8 cellular contexts compared by ENCODE assay signal in the genomic region with DNA sequence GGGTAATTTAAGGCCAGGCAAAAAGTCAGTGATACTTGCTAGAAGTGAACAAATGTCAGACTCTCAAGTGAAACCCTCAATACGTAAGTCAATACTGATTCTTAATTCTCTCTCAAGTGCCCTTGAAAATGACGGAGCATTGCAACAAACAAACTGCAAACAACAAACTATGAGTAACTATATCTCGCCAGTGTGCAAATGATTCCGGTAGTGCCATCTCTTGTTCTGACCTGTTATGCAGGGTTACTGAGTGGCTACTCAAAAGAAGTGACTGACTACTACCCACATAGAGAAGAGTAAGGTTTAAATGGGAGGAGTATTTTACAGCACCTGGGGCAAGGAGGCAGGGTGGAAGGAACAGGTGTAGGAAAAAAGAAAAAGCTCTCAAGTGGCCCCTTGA. TPM values are rescaled to one million over a fixed set of nuclear protein-coding genes. Genes with fewer than 3 reads are reported as not detected.
DNase-seq lines count a peak whose midpoint lies in the region; ATAC-seq, FAIRE-seq and TF ChIP-seq lines count a peak whose summit lies in the region.

No MANE protein-coding gene starts in this region.

- H3K27ac ChIP-seq in keratinocyte (ENCODE audit: control insufficient read depth, insufficient read depth, low read length) = peak overlapping the region; percentile 96
- H3K27ac ChIP-seq in thyroid gland = peak overlapping the region; percentile 5 to 98 (median 98)

- H3K79me2 ChIP-seq in keratinocyte (ENCODE audit: control insufficient read depth, insufficient read depth, low read length) = peaks cover 30% of the 10 kb centered on the region

- peaks cover 68% of the 10 kb centered on the region for H3K4me1 Mint-ChIP-seq in activated T-cell treated with anti-CD3 and anti-CD28 coated beads, Interleukin-2, amount 50 U/mL, for 24 hours (ENCODE audit: low read depth)
- H3K4me1 Mint-ChIP-seq in activated CD4-positive, alpha-beta memory T cell treated with anti-CD3 and anti-CD28 coated beads, Interleukin-2, amount 10 ng/mL, durations not matched to agents 7 days and 5 days = peaks cover 49% of the 10 kb centered on the region

- no peaks in the 10 kb centered on the region for H3K9me1 ChIP-seq in keratinocyte (ENCODE audit: control insufficient read depth, extremely low read depth, insufficient read depth, low read length)

- H3K27me3 ChIP-seq in keratinocyte (ENCODE audit: control insufficient read depth, extremely low read depth, insufficient read depth, low read length) (no peaks in the 10 kb centered on the region), thyroid gland (no peaks in the 10 kb centered on the region)

- no peak for TF ChIP-seq CTCF in keratinocyte (optimal IDR thresholded peaks at IDR 0.05 in 1 of 3, IDR thresholded peaks at IDR 0.05 in 1 of 3, conservative IDR thresholded peaks at IDR 0.05 in 1 of 3; ENCODE audit: extremely low read depth in 1 of 3, insufficient read depth in 2 of 3, low read length in 3 of 3)
- TF ChIP-seq CTCF in thyroid gland (IDR thresholded peaks at IDR 0.05) = no peak

- POLR2A ChIA-PET in activated CD4-positive, alpha-beta memory T cell treated with anti-CD3 and anti-CD28 coated beads, Interleukin-2, amount 10 ng/mL, durations not matched to agents 7 days and 5 days (lab: Charles Lee) = no interaction called here

- intact Hi-C loops in thyroid gland (cut with DNase I) = no loop called here

- H3K36me3 Mint-ChIP-seq in activated T-cell treated with anti-CD3 and anti-CD28 coated beads, Interleukin-2, amount 50 U/mL, for 24 hours (ENCODE audit: low read depth) = peaks cover 26% of the 10 kb centered on the region
- peaks cover 3% of the 10 kb centered on the region for H3K36me3 Mint-ChIP-seq in activated CD4-positive, alpha-beta memory T cell treated with anti-CD3 and anti-CD28 coated beads, Interleukin-2, amount 10 ng/mL, durations not matched to agents 7 days and 5 days (ENCODE audit: low read depth)

- H3K36me3 ChIP-seq in keratinocyte (ENCODE audit: control insufficient read depth in 2 of 2, extremely low read depth in 1 of 2, insufficient read depth in 2 of 2, low read length in 2 of 2) = no peaks in the 10 kb centered on the region
- no peaks in the 10 kb centered on the region for H3K36me3 ChIP-seq in thyroid gland

- H3K27ac Mint-ChIP-seq in activated T-cell treated with anti-CD3 and anti-CD28 coated beads, Interleukin-2, amount 50 U/mL, for 24 hours = no peak overlapping the region
- H3K27ac Mint-ChIP-seq in activated CD4-positive, alpha-beta memory T cell treated with anti-CD3 and anti-CD28 coated beads, Interleukin-2, amount 10 ng/mL, durations not matched to agents 7 days and 5 days = no peak overlapping the region

- no peak for ATAC-seq in GM18867 (IDR thresholded peaks at IDR 0.05; ENCODE audit: unreplicated experiment)

- FAIRE-seq in keratinocyte (lab: Jason Lieb, UNC) = no peak

- 61 to 67% methylated on average over 4 of the region's 4 CpGs for WGBS in thyroid gland, 2 donors

- H4K20me1 ChIP-seq in keratinocyte (ENCODE audit: control insufficient read depth, extremely low read depth, insufficient read depth, low read length) = no peaks in the 10 kb centered on the region

- H2AFZ ChIP-seq in keratinocyte (ENCODE audit: control insufficient read depth, low read length) = no peak overlapping the region

- peak overlapping the region; percentile 94 for H3K4me2 ChIP-seq in keratinocyte (ENCODE audit: control insufficient read depth, extremely low read depth, insufficient read depth, low read depth, low read length)

- no peaks in the 10 kb centered on the region for H3K9me3 Mint-ChIP-seq in activated T-cell treated with anti-CD3 and anti-CD28 coated beads, Interleukin-2, amount 50 U/mL, for 24 hours
- no peaks in the 10 kb centered on the region for H3K9me3 Mint-ChIP-seq in activated CD4-positive, alpha-beta memory T cell treated with anti-CD3 and anti-CD28 coated beads, Interleukin-2, amount 10 ng/mL, durations not matched to agents 7 days and 5 days

- H3K4me3 ChIP-seq in keratinocyte (ENCODE audit: control insufficient read depth in 2 of 3, extremely low read depth in 1 of 3, insufficient read depth in 2 of 3, low read depth in 1 of 3, low read length in 3 of 3) = peak overlapping the region; percentile 76 to 93 (median 80)
- H3K4me3 ChIP-seq in thyroid gland (replicated peaks in 1 of 3) = peak overlapping the region in 2 of 3 donors; percentile 4 to 87

- H3K4me3 Mint-ChIP-seq in activated T-cell treated with anti-CD3 and anti-CD28 coated beads, Interleukin-2, amount 50 U/mL, for 24 hours = peak overlapping the region; percentile 86
- peak overlapping the region; percentile 57 for H3K4me3 Mint-ChIP-seq in activated CD4-positive, alpha-beta memory T cell treated with anti-CD3 and anti-CD28 coated beads, Interleukin-2, amount 10 ng/mL, durations not matched to agents 7 days and 5 days

- dilution Hi-C loops in keratinocyte (cut with MboI; ENCODE audit: extremely low pct_ligation_motif_present, low sequenced_read_pairs) = no loop called here

- peak overlapping the region; percentile 93 for H3K9ac ChIP-seq in keratinocyte (ENCODE audit: control insufficient read depth, extremely low read depth, insufficient read depth, low read length)

- no peak for TF ChIP-seq POLR2A in thyroid gland (IDR thresholded peaks at IDR 0.05)

- CTCF ChIA-PET in activated CD4-positive, alpha-beta memory T cell treated with anti-CD3 and anti-CD28 coated beads, Interleukin-2, amount 10 ng/mL, durations not matched to agents 7 days and 5 days (lab: Charles Lee) = no interaction called here

- no peak for DNase-seq in activated T-cell treated with anti-CD3 and anti-CD28 coated beads, Interleukin-2, amount 50 U/mL, for 24 hours
- no peak for DNase-seq in activated T-cell treated with anti-CD3 and anti-CD28 coated beads, Interleukin-2, amount 50 U/mL, for 48 hours
- no peak for DNase-seq in activated CD4-positive, alpha-beta memory T cell treated with anti-CD3 and anti-CD28 coated beads, Interleukin-2, amount 10 ng/mL, durations not matched to agents 7 days and 5 days
- DNase-seq in keratinocyte (ENCODE audit: low read depth, low spot score) (no peak), thyroid gland (no peak), D341Med (ENCODE audit: low spot score) (no peak)
- DNase-seq in activated CD4-positive, alpha-beta T cell treated with anti-CD3 and anti-CD28 coated beads, Interleukin-2, amount 50 U/mL, for 4 hours = no peak

- H3K4me1 ChIP-seq in keratinocyte (ENCODE audit: control insufficient read depth, extremely low read depth, insufficient read depth, low read length) (peaks cover 28% of the 10 kb centered on the region), thyroid gland (peaks cover 16 to 31% of the 10 kb centered on the region in 2 donors)

- no peaks in the 10 kb centered on the region for H3K27me3 Mint-ChIP-seq in activated T-cell treated with anti-CD3 and anti-CD28 coated beads, Interleukin-2, amount 50 U/mL, for 24 hours
- H3K27me3 Mint-ChIP-seq in activated CD4-positive, alpha-beta memory T cell treated with anti-CD3 and anti-CD28 coated beads, Interleukin-2, amount 10 ng/mL, durations not matched to agents 7 days and 5 days = no peaks in the 10 kb centered on the region

- H3K9me3 ChIP-seq in keratinocyte (ENCODE audit: control insufficient read depth, low read depth, low read length) = no peaks in the 10 kb centered on the region
- H3K9me3 ChIP-seq in thyroid gland = no peaks in the 10 kb centered on the region

RNA-seq across cellular contexts. Expression of a gene that starts 1.6 kb away (rescaled TPM):
- 1 to 10 TPM; 6.7 to 6.8 TPM for total RNA-seq in activated CD4-positive, alpha-beta memory T cell treated with anti-CD3 and anti-CD28 coated beads, Interleukin-2, amount 10 ng/mL, durations not matched to agents 7 days and 5 days
- 6.8 to 12.4 TPM (median 11.9 TPM) in 3 replicates for polyA plus RNA-seq in keratinocyte
- 11.2 TPM for polyA plus RNA-seq in keratinocyte (2011; ENCODE audit: low read depth)
- polyA plus RNA-seq in keratinocyte (2011; cell fraction: cytosol; rRNA removed) = 2.3 and 5.3 TPM in 2 replicates
- polyA plus RNA-seq in keratinocyte (2011; cell fraction: nucleus; rRNA removed) = 13.2 and 18.6 TPM in 2 replicates
- polyA plus RNA-seq in keratinocyte (2012; ENCODE audit: low replicate concordance) = 3.8 and 16.1 TPM in 2 replicates
- polyA minus RNA-seq in keratinocyte = 6.3 to 19.9 TPM (median 15.1 TPM) in 3 replicates
- polyA minus RNA-seq in keratinocyte (2011; cell fraction: cytosol; rRNA and poly(A)+ RNA removed) = 3.3 TPM
- polyA minus RNA-seq in keratinocyte (2011; cell fraction: nucleus; rRNA and poly(A)+ RNA removed) = 15.9 and 26.6 TPM in 2 replicates
- 10 to 100 TPM; 19.0 to 41.0 (median 27.8) TPM for total RNA-seq in thyroid gland

RNA-seq across cellular contexts. Expression of a gene that starts 56.8 kb away (rescaled TPM):
- not detected for total RNA-seq in activated CD4-positive, alpha-beta memory T cell treated with anti-CD3 and anti-CD28 coated beads, Interleukin-2, amount 10 ng/mL, durations not matched to agents 7 days and 5 days
- polyA plus RNA-seq in keratinocyte = not detected in 3 replicates
- polyA plus RNA-seq in keratinocyte (2011; ENCODE audit: low read depth) = 0.22 TPM
- polyA plus RNA-seq in keratinocyte (2011; cell fraction: cytosol; rRNA removed) = not detected in 2 replicates
- polyA plus RNA-seq in keratinocyte (2011; cell fraction: nucleus; rRNA removed) = not detected in 2 replicates
- polyA plus RNA-seq in keratinocyte (2012; ENCODE audit: low replicate concordance) = 0.06 and 0.07 TPM in 2 replicates
- polyA minus RNA-seq in keratinocyte = not detected in 3 replicates
- not detected for polyA minus RNA-seq in keratinocyte (2011; cell fraction: cytosol; rRNA and poly(A)+ RNA removed)
- 0.32 TPM in 1 of 2 replicates, not detected in the other for polyA minus RNA-seq in keratinocyte (2011; cell fraction: nucleus; rRNA and poly(A)+ RNA removed)
- under 1 TPM in 3 of 4 donors, not detected in 1; 0.40 to 0.63 (median 0.56) TPM for total RNA-seq in thyroid gland
